In genomic region chr3:18806633-18807032, GRCh38 we compare ENCODE assay signal across 27 cellular contexts.
"Had no signal": no experiment of that assay in that cellular context is flagged by ENCODE, and none has a peak within 500 bp of the region (broad histone marks: within the 10 kb centered on the region; RNA-seq: fewer than 3 reads in every experiment).

No MANE protein-coding gene starts in this region.

- H3K4me3 Mint-ChIP-seq: activated CD4-positive, alpha-beta memory T cell treated with anti-CD3 and anti-CD28 coated beads for 36 hours; activated CD4-positive, alpha-beta T cell treated with anti-CD3 and anti-CD28 coated beads, Interleukin-2, amount 10 ng/mL, durations not matched to agents 7 days and 5 days; activated naive CD8-positive, alpha-beta T cell treated with anti-CD3 and anti-CD28 coated beads for 36 hours; activated T-helper 17 cell treated with anti-CD3 and anti-CD28 coated beads, Interleukin-2, amount 50 U/mL, for 72 hours had no signal

- DNase-seq: activated CD4-positive, alpha-beta memory T cell treated with anti-CD3 and anti-CD28 coated beads for 36 hours; activated CD4-positive, alpha-beta T cell treated with anti-CD3 and anti-CD28 coated beads, Interleukin-2, amount 10 ng/mL, durations not matched to agents 7 days and 5 days; activated CD8-positive, alpha-beta memory T cell treated with anti-CD3 and anti-CD28 coated beads, Interleukin-2, amount 50 U/mL, for 4 hours; activated effector memory CD4-positive, alpha-beta T cell treated with anti-CD3 and anti-CD28 coated beads, Interleukin-2, amount 50 U/mL, for 16 hours; activated naive CD4-positive, alpha-beta T cell; activated naive CD4-positive, alpha-beta T cell treated with anti-CD3 and anti-CD28 coated beads, Interleukin-2, amount 50 U/mL, for 16 hours; activated naive CD8-positive, alpha-beta T cell treated with anti-CD3 and anti-CD28 coated beads for 36 hours; activated T-cell treated with anti-CD3 and anti-CD28 coated beads for 4 hours; activated T-cell treated with anti-CD3 and anti-CD28 coated beads, Interleukin-2, amount 50 U/mL, for 48 hours; amniotic stem cell; aorta; brain microvascular endothelial cell; NCI-H1092 treated with DMSO at 0.1 percent for 48 hours; NCI-H1417; NCI-H187 treated with DMSO at 0.1 percent for 48 hours; NCI-H2081; NCI-H345; NCI-H524 treated with DMSO at 0.1 percent for 48 hours; NCI-H748 treated with DMSO at 0.1 percent for 48 hours; NK-92 treated with Interleukin-12 subunit alpha and Interleukin-12 subunit beta, amount 100 ng/mL, for 24 hours; PC-9; SHP77; SJCRH30; T1000 had no signal

- H3K27ac Mint-ChIP-seq: activated CD4-positive, alpha-beta memory T cell treated with anti-CD3 and anti-CD28 coated beads for 36 hours; activated CD4-positive, alpha-beta T cell treated with anti-CD3 and anti-CD28 coated beads, Interleukin-2, amount 10 ng/mL, durations not matched to agents 7 days and 5 days; activated naive CD8-positive, alpha-beta T cell treated with anti-CD3 and anti-CD28 coated beads for 36 hours; activated T-helper 17 cell treated with anti-CD3 and anti-CD28 coated beads, Interleukin-2, amount 50 U/mL, for 72 hours had no signal

- H3K27me3 ChIP-seq: brain microvascular endothelial cell, SJCRH30 had no signal

- H3K4me3 ChIP-seq: PC-9, SJCRH30, SK-N-MC had no signal

- H3K9me3 ChIP-seq: SJCRH30 had no signal

- H3K27ac ChIP-seq: brain microvascular endothelial cell, KMS-11, PC-9, SJCRH30, SK-N-MC had no signal

- H3K4me1 ChIP-seq: SJCRH30 had no signal

- H3K36me3 Mint-ChIP-seq: activated CD4-positive, alpha-beta memory T cell treated with anti-CD3 and anti-CD28 coated beads for 36 hours; activated naive CD8-positive, alpha-beta T cell treated with anti-CD3 and anti-CD28 coated beads for 36 hours had no signal

- H3K36me3 ChIP-seq: brain microvascular endothelial cell, SJCRH30 had no signal

- H3K27me3 Mint-ChIP-seq: activated CD4-positive, alpha-beta T cell treated with anti-CD3 and anti-CD28 coated beads, Interleukin-2, amount 10 ng/mL, durations not matched to agents 7 days and 5 days; activated naive CD8-positive, alpha-beta T cell treated with anti-CD3 and anti-CD28 coated beads for 36 hours had no signal

- H3K9me3 Mint-ChIP-seq: activated CD4-positive, alpha-beta memory T cell treated with anti-CD3 and anti-CD28 coated beads for 36 hours; activated T-helper 17 cell treated with anti-CD3 and anti-CD28 coated beads, Interleukin-2, amount 50 U/mL, for 72 hours had no signal

- ATAC-seq: activated T-helper 17 cell treated with anti-CD3 and anti-CD28 coated beads, Interleukin-2, amount 50 U/mL, for 72 hours had no signal
